Comparison of ENCODE assay signal across 14 cellular contexts in the genomic region with DNA sequence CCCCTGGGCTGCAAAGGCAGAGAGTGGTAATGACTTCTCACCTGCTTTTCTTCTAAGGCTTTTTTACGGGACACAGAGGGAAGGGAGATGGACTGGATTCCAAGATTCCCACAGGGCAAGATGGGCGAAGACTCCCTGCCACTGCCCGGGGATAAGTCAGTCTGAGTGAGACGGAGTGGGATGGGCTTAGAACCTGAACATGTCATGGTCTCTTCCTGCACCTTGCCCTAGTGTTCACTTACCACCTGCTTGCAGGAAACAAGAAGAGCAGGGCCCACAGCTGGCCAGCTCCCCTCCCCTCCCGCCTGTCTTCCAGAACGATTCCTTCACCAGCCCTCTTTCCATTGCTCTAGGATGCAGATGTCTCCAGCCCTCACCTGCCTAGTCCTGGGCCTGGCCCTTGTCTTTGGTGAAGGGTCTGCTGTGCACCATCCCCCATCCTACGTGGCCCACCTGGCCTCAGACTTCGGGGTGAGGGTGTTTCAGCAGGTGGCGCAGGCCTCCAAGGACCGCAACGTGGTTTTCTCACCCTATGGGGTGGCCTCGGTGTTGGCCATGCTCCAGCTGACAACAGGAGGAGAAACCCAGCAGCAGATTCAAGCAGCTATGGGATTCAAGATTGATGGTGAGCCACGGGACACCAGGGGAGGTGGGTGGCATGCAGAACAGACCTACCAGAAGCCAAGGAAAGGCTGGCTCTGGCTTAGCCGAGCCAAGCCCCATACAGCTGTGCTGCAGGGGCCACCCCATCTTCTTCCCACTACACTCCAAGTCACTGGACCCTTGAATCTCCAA. TPM values are rescaled to one million over a fixed set of nuclear protein-coding genes. Genes with fewer than 3 reads are reported as not detected.
DNase-seq lines count a peak whose midpoint lies in the region; ATAC-seq, FAIRE-seq and TF ChIP-seq lines count a peak whose summit lies in the region.
"Had no signal": no experiment of that assay in that cellular context is flagged by ENCODE, and none has a peak within 500 bp of the region (broad histone marks: within the 10 kb centered on the region; RNA-seq: fewer than 3 reads in every experiment).

No MANE protein-coding gene starts in this region.

- TF ChIP-seq CTCF in esophagus squamous epithelium (IDR thresholded peaks at IDR 0.05), result no peak
- no peak for TF ChIP-seq CTCF in osteocyte (IDR thresholded peaks at IDR 0.05)

- FAIRE-seq in RCC 7860 (lab: Jason Lieb, UNC), result no peak

- H3K4me1 Mint-ChIP-seq in osteocyte (ENCODE audit: unreplicated experiment), result peaks cover 90% of the 10 kb centered on the region

- H3K36me3 ChIP-seq in ES-I3 (ENCODE audit: insufficient read depth, low read length), result peaks cover 21% of the 10 kb centered on the region
- H3K36me3 ChIP-seq in esophagus squamous epithelium, result peaks cover 0 to 16% (median 0%) of the 10 kb centered on the region in 3 donors

- peak overlapping the region in 1 of 4 donors; percentile 7 for H3K27ac ChIP-seq in esophagus squamous epithelium
- H3K27ac ChIP-seq: SJSA1 had no signal

- peaks cover 41% of the 10 kb centered on the region for H3K36me3 Mint-ChIP-seq in osteocyte (ENCODE audit: unreplicated experiment)

- no peaks in the 10 kb centered on the region for H3K9me3 Mint-ChIP-seq in osteocyte (ENCODE audit: unreplicated experiment)
- H3K9me3 Mint-ChIP-seq: dendritic cell treated with granulocyte-macrophage colony-stimulating factor and Interleukin-4, amounts not matched to agents 40 ng/mL and 50 ng/mL, for 4 days; stimulated activated naive CD8-positive, alpha-beta T cell treated with anti-CD3 and anti-CD28 coated beads, Interleukin-15, amount 100 ng/mL, for 72 hours had no signal

- H3K9me3 ChIP-seq in ES-I3 (ENCODE audit: control insufficient read depth, insufficient read depth, low read length) (no peaks in the 10 kb centered on the region), esophagus squamous epithelium (no peaks in the 10 kb centered on the region)
- H3K9me3 ChIP-seq: SJSA1 had no signal

- WGBS in esophagus squamous epithelium, 2 donors, result 74 to 82% methylated on average over 7 to 12 of the region's 14 CpGs

- H3K4me3 Mint-ChIP-seq in osteocyte (ENCODE audit: unreplicated experiment), result peak overlapping the region; percentile 93
- H3K4me3 Mint-ChIP-seq: activated CD4-positive, alpha-beta T cell treated with anti-CD3 and anti-CD28 coated beads, Interleukin-2, amount 10 ng/mL, durations not matched to agents 7 days and 5 days had no signal

- peak overlapping the region; percentile 60 for H3K9ac ChIP-seq in ES-I3 (ENCODE audit: low read depth, low read length)

- intact Hi-C loops in esophagus squamous epithelium (cut with DNase I), result no loop called here

- H3K4me3 ChIP-seq in esophagus squamous epithelium, result peak overlapping the region in 3 of 4 donors; percentile 7 to 35 (median 33)

- no peak for ATAC-seq in HG02678 (IDR thresholded peaks at IDR 0.05; ENCODE audit: unreplicated experiment)
- ATAC-seq: stimulated activated naive CD8-positive, alpha-beta T cell treated with anti-CD3 and anti-CD28 coated beads, Interleukin-15, amount 100 ng/mL, for 72 hours had no signal

- H3K27me3 Mint-ChIP-seq in osteocyte (ENCODE audit: unreplicated experiment), result no peaks in the 10 kb centered on the region

- peak overlapping the region; percentile 100 for H3K27ac Mint-ChIP-seq in osteocyte (ENCODE audit: unreplicated experiment)
- H3K27ac Mint-ChIP-seq: activated CD4-positive, alpha-beta T cell treated with anti-CD3 and anti-CD28 coated beads, Interleukin-2, amount 10 ng/mL, durations not matched to agents 7 days and 5 days; dendritic cell treated with granulocyte-macrophage colony-stimulating factor and Interleukin-4, amounts not matched to agents 40 ng/mL and 50 ng/mL, for 4 days; stimulated activated naive CD8-positive, alpha-beta T cell treated with anti-CD3 and anti-CD28 coated beads, Interleukin-15, amount 100 ng/mL, for 72 hours had no signal

- DNase-seq in RCC 7860 (ENCODE audit: low spot score), result peak; percentile 62
- DNase-seq in esophagus squamous epithelium (lab: John Stamatoyannopoulos, UW), result no peak
- no peak for DNase-seq in osteocyte (ENCODE audit: extremely low spot score, unreplicated experiment)
- DNase-seq in NCI-H1436 (lab: John Stamatoyannopoulos, UW), result no peak
- no peak for DNase-seq in NCI-H2081 treated with DMSO at 0.1 percent for 48 hours (lab: John Stamatoyannopoulos, UW)
- no peak for DNase-seq in NCI-H345 (lab: John Stamatoyannopoulos, UW)
- DNase-seq: activated CD4-positive, alpha-beta T cell treated with anti-CD3 and anti-CD28 coated beads, Interleukin-2, amount 10 ng/mL, durations not matched to agents 7 days and 5 days; KBM-7; NCI-H2171 treated with DMSO at 0.1 percent for 48 hours; stimulated activated naive CD8-positive, alpha-beta T cell treated with anti-CD3 and anti-CD28 coated beads, Interleukin-15, amount 100 ng/mL, for 72 hours had no signal

- no peak for TF ChIP-seq POLR2A in esophagus squamous epithelium (IDR thresholded peaks at IDR 0.05)

- no peaks in the 10 kb centered on the region for H3K27me3 ChIP-seq in esophagus squamous epithelium
- H3K27me3 ChIP-seq: SJSA1 had no signal

- peaks cover 12% of the 10 kb centered on the region; the same call in 1 of the 2 replicates for H3K4me1 ChIP-seq in ES-I3 (ENCODE audit: insufficient read depth, low read length)
- H3K4me1 ChIP-seq in esophagus squamous epithelium, result peaks cover 17 to 52% (median 40%) of the 10 kb centered on the region in 3 donors

RNA-seq across cellular contexts. Expression of gene SERPINE1, which starts 1.3 kb away (rescaled TPM):
- total RNA-seq in esophagus squamous epithelium (1 to 10 TPM; 1.1 to 4.8 (median 3.1) TPM), osteocyte (266 and 328 TPM in 2 replicates)

RNA-seq across cellular contexts. Expression of gene AP1S1, which starts 26.0 kb away (rescaled TPM):
- total RNA-seq in esophagus squamous epithelium, result 100 to 1,000 TPM in 1 of 4 donors, 10 to 100 TPM in 3; 42.7 to 144 (median 64.3) TPM
- 52.9 and 57.9 TPM in 2 replicates for total RNA-seq in osteocyte

RNA-seq across cellular contexts. Expression of gene VGF, which starts 37.1 kb away (rescaled TPM):
- total RNA-seq in esophagus squamous epithelium (not detected), osteocyte (0.16 and 0.24 TPM in 2 replicates)
- total RNA-seq: SJSA1 had no signal

RNA-seq across cellular contexts. Expression of gene TRIM56, which starts 43.0 kb away (rescaled TPM):
- 10 to 100 TPM; 12.1 to 19.6 (median 13.6) TPM for total RNA-seq in esophagus squamous epithelium
- total RNA-seq in osteocyte, result 36.5 and 42.2 TPM in 2 replicates

RNA-seq across cellular contexts. Expression of gene NAT16, which starts 51.9 kb away (rescaled TPM):
- total RNA-seq in esophagus squamous epithelium, result not detected
- total RNA-seq in osteocyte, result 0.16 TPM in 1 of 2 replicates, not detected in the other
- total RNA-seq: activated CD4-positive, alpha-beta T cell treated with anti-CD3 and anti-CD28 coated beads, Interleukin-2, amount 10 ng/mL, durations not matched to agents 7 days and 5 days; SJSA1 had no signal

Comparison
In these comparisons a context has a peak if more than half of its experiments do, and no peak if none do; other contexts are left out.
1. RNA of gene SERPINE1, which starts 1.3 kb away (total RNA-seq): 266 to 328 TPM in osteocyte; 1.1 to 4.8 TPM in esophagus squamous epithelium; every median in the first group is over 10 times any median in the second.